ENCODE assay signal across 9 cellular contexts in the genomic region with DNA sequence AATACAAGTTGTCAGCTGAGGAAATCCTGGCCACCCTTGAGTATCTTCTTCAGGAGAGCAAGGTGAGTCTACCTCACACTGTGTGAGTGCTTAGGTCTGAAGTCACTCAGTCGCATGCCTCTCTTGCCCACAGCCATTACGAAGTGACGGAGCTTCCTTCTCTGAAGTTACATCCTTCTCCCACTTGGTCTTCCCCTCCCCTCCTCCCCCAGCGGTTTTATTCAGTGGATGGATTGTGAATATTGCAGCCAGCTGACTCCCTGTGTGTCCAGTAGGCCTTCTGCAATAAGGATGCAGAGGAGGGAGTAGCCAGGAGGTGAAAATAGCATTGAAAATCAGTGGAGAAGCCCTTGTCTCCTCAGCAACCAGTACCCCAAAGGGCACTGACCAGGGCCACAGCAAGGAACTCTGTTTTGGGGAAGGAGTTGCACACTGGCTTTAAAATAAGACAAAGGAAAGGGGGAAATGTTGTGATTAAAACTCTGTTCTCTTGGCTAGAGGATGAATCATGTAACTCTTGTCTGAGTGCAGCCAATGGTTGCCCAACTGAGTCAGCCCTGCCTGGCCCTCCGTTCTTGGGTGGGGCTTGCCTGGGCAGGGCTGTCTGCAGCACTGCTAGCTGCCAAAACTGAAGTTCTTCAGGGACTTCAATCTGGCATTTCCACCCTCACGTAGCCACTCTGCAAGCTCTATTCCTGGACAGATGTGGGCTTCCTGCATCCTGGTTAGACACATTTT. TPM values are rescaled to one million over a fixed set of nuclear protein-coding genes. Genes with fewer than 3 reads are reported as not detected.
A peak's percentile ranks its signal among the peaks of the same experiment; 100 is the strongest.
DNase-seq lines count a peak whose midpoint lies in the region; ATAC-seq, FAIRE-seq and TF ChIP-seq lines count a peak whose summit lies in the region.
"Had no signal": no experiment of that assay in that cellular context is flagged by ENCODE, and none has a peak within 500 bp of the region (broad histone marks: within the 10 kb centered on the region; RNA-seq: fewer than 3 reads in every experiment).

No MANE protein-coding gene starts in this region.

- no peaks in the 10 kb centered on the region for H3K9me3 Mint-ChIP-seq in CD8-positive, alpha-beta T cell
- no peaks in the 10 kb centered on the region for H3K9me3 Mint-ChIP-seq in activated T-helper 1 cell treated with anti-CD3 and anti-CD28 coated beads, Interleukin-12 subunit alpha, Interleukin-12 subunit beta, Interleukin-2, Interleukin-4 antibody, amounts not matched to agents 30 ng/mL and 10 ng/mL and 1 ng/mL, durations not matched to agents 14 hours and 24 hours and 36 hours

- H3K27me3 ChIP-seq in CD8-positive, alpha-beta T cell (ENCODE audit: insufficient read depth, low read length): no peaks in the 10 kb centered on the region
- no peaks in the 10 kb centered on the region for H3K27me3 ChIP-seq in body of pancreas
- H3K27me3 ChIP-seq in mesendoderm (ENCODE audit: insufficient read depth, low read length, poor library complexity): no peaks in the 10 kb centered on the region

- H2BK15ac ChIP-seq in mesendoderm (replicated peaks; ENCODE audit: low read depth): no peak overlapping the region

- intact Hi-C loops in CD8-positive, alpha-beta T cell (cut with DNase I, micrococcal nuclease): no loop called here
- intact Hi-C loops in body of pancreas (cut with DNase I): no loop called here
- intact Hi-C loops in activated T-helper 1 cell treated with anti-CD3 and anti-CD28 coated beads, Interleukin-12 subunit alpha, Interleukin-12 subunit beta, Interleukin-2, Interleukin-4 antibody, amounts not matched to agents 30 ng/mL and 10 ng/mL and 1 ng/mL, durations not matched to agents 14 hours and 24 hours and 36 hours (cut with micrococcal nuclease): loop anchor here (10.0 kb wide), 1 partner anchor 534 kb away; a partner anchor contains a TSS

- H3K36me3 ChIP-seq in CD8-positive, alpha-beta T cell (ENCODE audit: insufficient read depth, low read length): no peaks in the 10 kb centered on the region
- H3K36me3 ChIP-seq in body of pancreas (replicated peaks in 1 of 2; ENCODE audit: insufficient read depth in 1 of 2, low read depth in 2 of 2) (peaks cover 0 to 2% of the 10 kb centered on the region in 2 donors), mesendoderm (ENCODE audit: control insufficient read depth, insufficient read depth, low read length) (peaks cover 5% of the 10 kb centered on the region), urinary bladder (ENCODE audit: insufficient read depth) (peaks cover 6% of the 10 kb centered on the region)

- ATAC-seq in CD8-positive, alpha-beta T cell: no peak
- ATAC-seq in body of pancreas (no peak), HG03139 (IDR thresholded peaks at IDR 0.05; ENCODE audit: unreplicated experiment) (no peak)

- no peak for TF ChIP-seq CTCF in CD8-positive, alpha-beta T cell (IDR thresholded peaks at IDR 0.05)
- TF ChIP-seq CTCF in body of pancreas (IDR thresholded peaks at IDR 0.05): no peak

- peak in 4 of 7 experiments; percentile 38 to 56 (median 42) for DNase-seq in CD8-positive, alpha-beta T cell
- DNase-seq in RPMI7951 (ENCODE audit: low read depth): peak; percentile 91
- peak in 3 of 4 donors; percentile 17 to 61 (median 36) for DNase-seq in body of pancreas
- no peak for DNase-seq in mesendoderm
- DNase-seq in activated T-helper 1 cell treated with anti-CD3 and anti-CD28 coated beads, Interleukin-12 subunit alpha, Interleukin-12 subunit beta, Interleukin-2, Interleukin-4 antibody, amounts not matched to agents 30 ng/mL and 10 ng/mL and 1 ng/mL, durations not matched to agents 14 hours and 24 hours and 36 hours (ENCODE audit: low spot score): no peak
- DNase-seq in GM12891 (ENCODE audit: insufficient read length, low spot score): no peak

- no peak overlapping the region for H3K4me3 Mint-ChIP-seq in CD8-positive, alpha-beta T cell
- H3K4me3 Mint-ChIP-seq in activated T-helper 1 cell treated with anti-CD3 and anti-CD28 coated beads, Interleukin-12 subunit alpha, Interleukin-12 subunit beta, Interleukin-2, Interleukin-4 antibody, amounts not matched to agents 30 ng/mL and 10 ng/mL and 1 ng/mL, durations not matched to agents 14 hours and 24 hours and 36 hours: no peak overlapping the region

- no peak overlapping the region for H3K27ac ChIP-seq in CD8-positive, alpha-beta T cell (ENCODE audit: low read depth, low read length)
- H3K27ac ChIP-seq in body of pancreas (peak overlapping the region; percentile 0 to 94 (median 64)), mesendoderm (ENCODE audit: low read depth, low read length) (peak overlapping the region; percentile 23), urinary bladder (ENCODE audit: low read depth) (peak overlapping the region; percentile 75)

- no peak overlapping the region for H3K4me2 ChIP-seq in mesendoderm (ENCODE audit: low read length)

- H4K8ac ChIP-seq in mesendoderm (ENCODE audit: low read depth, low read length): no peak overlapping the region

- H2AK5ac ChIP-seq in mesendoderm (ENCODE audit: low read length): no peak overlapping the region

- no peak for FAIRE-seq in GM12891 (lab: Jason Lieb, UNC)
- FAIRE-seq: colon had no signal

- peaks cover 2% of the 10 kb centered on the region for H3K79me1 ChIP-seq in mesendoderm (ENCODE audit: low read length)

- H3K4me3 ChIP-seq in CD8-positive, alpha-beta T cell (ENCODE audit: low read depth, low read length): no peak overlapping the region
- H3K4me3 ChIP-seq in body of pancreas (no peak overlapping the region), mesendoderm (ENCODE audit: low read length) (no peak overlapping the region), urinary bladder (ENCODE audit: low read depth, low read length) (no peak overlapping the region)

- no peak overlapping the region for H2BK120ac ChIP-seq in mesendoderm (ENCODE audit: low read depth, low read length)

- H3K56ac ChIP-seq in mesendoderm (ENCODE audit: low read length): peak overlapping the region; percentile 69

- H3K79me2 ChIP-seq in mesendoderm (ENCODE audit: control insufficient read depth, insufficient read depth, low read length): peaks cover 31% of the 10 kb centered on the region

- H3K18ac ChIP-seq in mesendoderm (ENCODE audit: low read length): peak overlapping the region; percentile 15

- H3K4me1 ChIP-seq in CD8-positive, alpha-beta T cell (ENCODE audit: insufficient read depth, low read length): peaks cover 64% of the 10 kb centered on the region
- peaks cover 58% of the 10 kb centered on the region for H3K4me1 ChIP-seq in body of pancreas
- peaks cover 11% of the 10 kb centered on the region for H3K4me1 ChIP-seq in mesendoderm (ENCODE audit: control insufficient read depth, low read depth, low read length)
- peaks cover 5% of the 10 kb centered on the region for H3K4me1 ChIP-seq in urinary bladder (ENCODE audit: insufficient read depth)

- POLR2A ChIA-PET in CD8-positive, alpha-beta T cell (lab: Charles Lee): no interaction called here

- 47% methylated on average over 6 of the region's 6 CpGs for WGBS in body of pancreas, 2 donors
- no CpG with 5 or more reads among the region's 6 CpGs for WGBS in mesendoderm (ENCODE audit: extremely low coverage, insufficient coverage, low lambda C conversion rate)
- WGBS in urinary bladder: 37% methylated on average over 6 of the region's 6 CpGs

- H3K27me3 Mint-ChIP-seq in CD8-positive, alpha-beta T cell (ENCODE audit: low read depth): no peaks in the 10 kb centered on the region
- H3K27me3 Mint-ChIP-seq in activated T-helper 1 cell treated with anti-CD3 and anti-CD28 coated beads, Interleukin-12 subunit alpha, Interleukin-12 subunit beta, Interleukin-2, Interleukin-4 antibody, amounts not matched to agents 30 ng/mL and 10 ng/mL and 1 ng/mL, durations not matched to agents 14 hours and 24 hours and 36 hours (ENCODE audit: insufficient read depth): no peaks in the 10 kb centered on the region

- peaks cover 38% of the 10 kb centered on the region for H3K36me3 Mint-ChIP-seq in CD8-positive, alpha-beta T cell
- H3K36me3 Mint-ChIP-seq in activated T-helper 1 cell treated with anti-CD3 and anti-CD28 coated beads, Interleukin-12 subunit alpha, Interleukin-12 subunit beta, Interleukin-2, Interleukin-4 antibody, amounts not matched to agents 30 ng/mL and 10 ng/mL and 1 ng/mL, durations not matched to agents 14 hours and 24 hours and 36 hours (ENCODE audit: low read depth): peaks cover 37% of the 10 kb centered on the region

- H3K23ac ChIP-seq in mesendoderm (ENCODE audit: low read length): no peak overlapping the region

- no peak overlapping the region for H2BK5ac ChIP-seq in mesendoderm (ENCODE audit: low read length)

- TF ChIP-seq POLR2A in body of pancreas (IDR thresholded peaks at IDR 0.05): no peak
- TF ChIP-seq POLR2A in GM12891 (IDR thresholded peaks at IDR 0.05; ENCODE audit: low read depth, low read length): no peak

- no peak overlapping the region for H4K5ac ChIP-seq in mesendoderm (ENCODE audit: low read length)

- peak overlapping the region; percentile 37 for H3K27ac Mint-ChIP-seq in CD8-positive, alpha-beta T cell
- no peak overlapping the region for H3K27ac Mint-ChIP-seq in activated T-helper 1 cell treated with anti-CD3 and anti-CD28 coated beads, Interleukin-12 subunit alpha, Interleukin-12 subunit beta, Interleukin-2, Interleukin-4 antibody, amounts not matched to agents 30 ng/mL and 10 ng/mL and 1 ng/mL, durations not matched to agents 14 hours and 24 hours and 36 hours

- no peak overlapping the region for H3K4ac ChIP-seq in mesendoderm (ENCODE audit: low read depth, low read length)

- no peaks in the 10 kb centered on the region for H3K9me3 ChIP-seq in CD8-positive, alpha-beta T cell (ENCODE audit: low read length)
- no peaks in the 10 kb centered on the region for H3K9me3 ChIP-seq in body of pancreas

- peak overlapping the region; percentile 26 for H3K9ac ChIP-seq in mesendoderm (ENCODE audit: low read length)

- CTCF ChIA-PET in CD8-positive, alpha-beta T cell (lab: Charles Lee): interaction anchor here (0.8 to 30.4 kb wide), 6 partner anchors 7 to 56 kb away, joined by 3 to 665 read pairs (median 3); no protein-coding TSS in a partner anchor

- H3K4me1 Mint-ChIP-seq in CD8-positive, alpha-beta T cell (ENCODE audit: low read depth): peaks cover 78% of the 10 kb centered on the region
- H3K4me1 Mint-ChIP-seq in activated T-helper 1 cell treated with anti-CD3 and anti-CD28 coated beads, Interleukin-12 subunit alpha, Interleukin-12 subunit beta, Interleukin-2, Interleukin-4 antibody, amounts not matched to agents 30 ng/mL and 10 ng/mL and 1 ng/mL, durations not matched to agents 14 hours and 24 hours and 36 hours (ENCODE audit: low read depth): peaks cover 79% of the 10 kb centered on the region

RNA-seq across cellular contexts. Expression of a gene that starts 4.4 kb away (rescaled TPM):
- 100 to 1,000 TPM; 132 to 138 TPM for total RNA-seq in CD8-positive, alpha-beta T cell
- 165 and 220 TPM in 2 replicates for total RNA-seq in RPMI7951 (2014; rRNA removed; shearing (Covaris generic))
- total RNA-seq in body of pancreas (100 to 1,000 TPM in 1 of 2 donors, 10 to 100 TPM in 1; 40.7 to 105 TPM), urinary bladder (116 TPM)
- 181 TPM for polyA plus RNA-seq in mesendoderm (2013, experiment 1 of 2)
- 187 TPM for polyA plus RNA-seq in mesendoderm (2013, experiment 2 of 2)
- polyA plus RNA-seq in urinary bladder: 246 TPM
- total RNA-seq in activated T-helper 1 cell treated with anti-CD3 and anti-CD28 coated beads, Interleukin-12 subunit alpha, Interleukin-12 subunit beta, Interleukin-2, Interleukin-4 antibody, amounts not matched to agents 30 ng/mL and 10 ng/mL and 1 ng/mL, durations not matched to agents 14 hours and 24 hours and 36 hours: 105 and 106 TPM in 2 replicates
- 0.64 TPM for polyA plus RNA-seq in GM12891 (2012; ENCODE audit: low read depth, missing spikeins)

RNA-seq across cellular contexts. Expression of a gene that starts 47.5 kb away (rescaled TPM):
- total RNA-seq in CD8-positive, alpha-beta T cell: 1 to 10 TPM; 7.5 to 7.8 TPM
- total RNA-seq in RPMI7951 (2014; rRNA removed; shearing (Covaris generic)): 1,017 and 1,277 TPM in 2 replicates
- total RNA-seq in body of pancreas (100 to 1,000 TPM in 1 of 2 donors, 10 to 100 TPM in 1; 76.1 to 101 TPM), urinary bladder (81.9 TPM)
- 847 TPM for polyA plus RNA-seq in mesendoderm (2013, experiment 1 of 2)
- polyA plus RNA-seq in mesendoderm (2013, experiment 2 of 2): 867 TPM
- 910 TPM for polyA plus RNA-seq in urinary bladder
- 203 and 205 TPM in 2 replicates for total RNA-seq in activated T-helper 1 cell treated with anti-CD3 and anti-CD28 coated beads, Interleukin-12 subunit alpha, Interleukin-12 subunit beta, Interleukin-2, Interleukin-4 antibody, amounts not matched to agents 30 ng/mL and 10 ng/mL and 1 ng/mL, durations not matched to agents 14 hours and 24 hours and 36 hours
- 49.0 TPM for polyA plus RNA-seq in GM12891 (2012; ENCODE audit: low read depth, missing spikeins)

Comparison
In these comparisons a context has a peak if more than half of its experiments do, and no peak if none do; other contexts are left out.
1. DNase-seq: peak in CD8-positive, alpha-beta T cell (4 of 7), RPMI7951 (single experiment) and body of pancreas (3 of 4); none in mesendoderm (single experiment), activated T-helper 1 cell treated with anti-CD3 and anti-CD28 coated beads, Interleukin-12 subunit alpha, Interleukin-12 subunit beta, Interleukin-2, Interleukin-4 antibody, amounts not matched to agents 30 ng/mL and 10 ng/mL and 1 ng/mL, durations not matched to agents 14 hours and 24 hours and 36 hours (single experiment) and GM12891 (single experiment).